8 cellular contexts compared by ENCODE assay signal in genomic region chr2:44086639-44087036, GRCh38.
DNase-seq lines count a peak whose midpoint lies in the region; ATAC-seq and TF ChIP-seq lines count a peak whose summit lies in the region.

No MANE protein-coding gene starts in this region.

- H3K27ac ChIP-seq in esophagus muscularis mucosa (replicated peaks in 1 of 4) (peak overlapping the region; percentile 52 to 78 (median 70)), parathyroid adenoma (peak overlapping the region; percentile 89)

- H3K9ac ChIP-seq in NT2/D1 (ENCODE audit: insufficient read length, low read depth) (peak overlapping the region; percentile 42), parathyroid adenoma (no peak overlapping the region)

- peak overlapping the region; percentile 66 for H2AFZ ChIP-seq in parathyroid adenoma

- peaks cover 2% of the 10 kb centered on the region for H3K4me1 ChIP-seq in NT2/D1 (ENCODE audit: insufficient read depth, insufficient read length)
- peaks cover 9 to 18% (median 16%) of the 10 kb centered on the region in 4 donors for H3K4me1 ChIP-seq in esophagus muscularis mucosa
- H3K4me1 ChIP-seq in parathyroid adenoma, result peaks cover 40% of the 10 kb centered on the region

- H3K9me3 ChIP-seq in NT2/D1 (ENCODE audit: insufficient read depth, low read length) (no peaks in the 10 kb centered on the region), esophagus muscularis mucosa (no peaks in the 10 kb centered on the region), parathyroid adenoma (ENCODE audit: control insufficient read depth, low read length) (no peaks in the 10 kb centered on the region)

- 79% methylated on average over 12 of the region's 12 CpGs for WGBS in esophagus muscularis mucosa

- no peak for DNase-seq in AG09309 (ENCODE audit: low read depth)
- no peak for DNase-seq in NT2/D1 (ENCODE audit: low read depth, low spot score)
- no peak for DNase-seq in esophagus muscularis mucosa (ENCODE audit: extremely low spot score)
- DNase-seq in 8988T, result no peak
- DNase-seq in activated T-cell treated with anti-CD3 and anti-CD28 coated beads, Interleukin-2, amount 50 U/mL, for 1 hour, result no peak
- DNase-seq in AG08395 (ENCODE audit: low spot score), result no peak

- H3K36me3 ChIP-seq in NT2/D1 (ENCODE audit: insufficient read depth, insufficient read length, low read length) (no peaks in the 10 kb centered on the region), esophagus muscularis mucosa (no peaks in the 10 kb centered on the region), parathyroid adenoma (ENCODE audit: control insufficient read depth, insufficient read depth, low read length) (no peaks in the 10 kb centered on the region)

- no peak for TF ChIP-seq EP300 in esophagus muscularis mucosa (IDR thresholded peaks at IDR 0.05)

- peak overlapping the region; percentile 83 for H3K4me2 ChIP-seq in parathyroid adenoma (ENCODE audit: low read length)

- intact Hi-C loops in esophagus muscularis mucosa (cut with DNase I), result loop anchor here (2.0 kb wide), 1 partner anchor 206 kb away; no protein-coding TSS in a partner anchor

- peak overlapping the region; percentile 35 for H3K4me3 ChIP-seq in AG09309 (ENCODE audit: control insufficient read depth, low read depth, low read length)
- H3K4me3 ChIP-seq in NT2/D1 (ENCODE audit: insufficient read length, low read depth), result no peak overlapping the region
- H3K4me3 ChIP-seq in esophagus muscularis mucosa, result peak overlapping the region; percentile 41 to 56 (median 46)
- no peak overlapping the region for H3K4me3 ChIP-seq in parathyroid adenoma (ENCODE audit: low read depth, low read length)

- no peak for TF ChIP-seq CTCF in AG09309 (IDR thresholded peaks at IDR 0.05; ENCODE audit: control insufficient read depth, insufficient read depth, low read depth, low read length, missing control alignments)
- TF ChIP-seq CTCF in esophagus muscularis mucosa (IDR thresholded peaks at IDR 0.05), result no peak
- no peak for TF ChIP-seq CTCF in parathyroid adenoma (IDR thresholded peaks at IDR 0.05)

- no peak for ATAC-seq in HG02759 (IDR thresholded peaks at IDR 0.05; ENCODE audit: unreplicated experiment)

- no peak for TF ChIP-seq POLR2A in esophagus muscularis mucosa (IDR thresholded peaks at IDR 0.05; ENCODE audit: low read depth)

- H3K27me3 ChIP-seq in NT2/D1 (ENCODE audit: insufficient read depth, insufficient read length) (no peaks in the 10 kb centered on the region), esophagus muscularis mucosa (no peaks in the 10 kb centered on the region), parathyroid adenoma (ENCODE audit: control insufficient read depth, insufficient read depth, low read length) (no peaks in the 10 kb centered on the region)

- no peaks in the 10 kb centered on the region for H3K79me2 ChIP-seq in parathyroid adenoma

Comparison
In these comparisons a context has a peak if more than half of its experiments do, and no peak if none do; other contexts are left out.
1. H3K4me3 ChIP-seq: peak in AG09309 (single experiment) and esophagus muscularis mucosa (4 of 4); none in NT2/D1 (single experiment) and parathyroid adenoma (single experiment).